In the genomic region with DNA sequence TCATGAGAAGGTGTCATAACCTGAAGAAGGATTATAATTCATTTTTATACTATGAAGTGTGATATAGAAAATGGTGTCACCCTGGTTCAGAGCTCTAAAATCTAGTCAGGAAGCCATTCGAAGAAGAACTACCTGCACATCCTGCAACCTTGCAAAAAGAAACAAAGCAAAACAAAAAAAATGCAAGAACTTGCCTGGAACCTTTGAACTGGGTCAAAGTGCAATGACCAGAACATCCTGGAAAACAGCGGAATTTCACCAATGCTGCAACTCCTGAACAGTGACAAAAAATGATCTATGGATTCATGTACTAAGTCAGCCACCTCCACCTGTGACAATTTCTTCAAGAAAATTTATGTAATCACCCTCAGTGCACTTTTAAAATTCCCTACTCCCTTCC, we compare ENCODE assay signal across 8 cellular contexts.
"Had no signal": no experiment of that assay in that cellular context is flagged by ENCODE, and none has a peak within 500 bp of the region (broad histone marks: within the 10 kb centered on the region; RNA-seq: fewer than 3 reads in every experiment).

No MANE protein-coding gene starts in this region.

- H2AFZ ChIP-seq: GM23248 had no signal

- H3K27ac ChIP-seq: GM23248, HL-60 had no signal

- H3K36me3 ChIP-seq: HAP-1 had no signal

- H3K4me3 ChIP-seq: GM23248, HAP-1 had no signal

- H3K9me3 ChIP-seq: HAP-1 had no signal

- ATAC-seq: HCT116 had no signal

- H3K9ac ChIP-seq: GM23248 had no signal

- H3K4me1 ChIP-seq: HAP-1 had no signal

- DNase-seq: GM23248, GOT3, H7, HFFc6, IMR-90 had no signal
